ENCODE assay signal across 20 cellular contexts in the genomic region with DNA sequence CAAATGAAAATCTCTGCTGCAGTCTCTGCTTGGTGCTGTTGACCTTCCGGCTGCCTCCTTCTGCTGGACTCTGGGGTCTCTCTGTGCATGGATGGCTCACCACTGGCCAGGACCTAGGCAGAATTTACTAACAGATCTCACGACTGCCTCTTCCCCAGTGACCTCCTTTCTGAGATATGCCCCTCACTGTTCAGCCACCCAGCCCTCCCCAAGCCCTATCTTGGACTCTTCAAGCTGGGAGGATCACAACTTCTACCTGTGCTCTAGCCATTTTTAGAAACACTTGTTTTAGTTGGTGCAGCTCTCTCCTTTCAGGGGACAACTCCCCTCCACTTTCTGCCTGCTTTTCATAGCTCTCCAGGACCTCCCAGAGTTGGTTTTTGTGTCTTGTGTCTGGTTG. TPM values are rescaled to one million over a fixed set of nuclear protein-coding genes. Genes with fewer than 3 reads are reported as not detected.
A peak's percentile ranks its signal among the peaks of the same experiment; 100 is the strongest.
DNase-seq lines count a peak whose midpoint lies in the region; ATAC-seq, FAIRE-seq and TF ChIP-seq lines count a peak whose summit lies in the region.
"Had no signal": no experiment of that assay in that cellular context is flagged by ENCODE, and none has a peak within 500 bp of the region (broad histone marks: within the 10 kb centered on the region; RNA-seq: fewer than 3 reads in every experiment).

No MANE protein-coding gene starts in this region.

- no peaks in the 10 kb centered on the region for H3K27me3 ChIP-seq in BLaER1 treated with 17β-estradiol and CSF1 and Interleukin-3, amounts not matched to agents 10 nM and 100 nM
- H3K27me3 ChIP-seq in Loucy (ENCODE audit: insufficient read depth, low read length, poor library complexity, severe bottlenecking): no peaks in the 10 kb centered on the region
- H3K27me3 ChIP-seq in osteoblast (ENCODE audit: insufficient read depth, low read length): no peaks in the 10 kb centered on the region

- H3K27ac ChIP-seq in BLaER1 treated with 17β-estradiol and CSF1 and Interleukin-3, amounts not matched to agents 10 nM and 100 nM: peak overlapping the region in 4 of 11 experiments; percentile 7 to 100 (median 12); a peak in 4 of 22 replicates
- no peak overlapping the region for H3K27ac ChIP-seq in kidney (ENCODE audit: low read depth in 2 of 2, low read length in 2 of 2)
- no peak overlapping the region for H3K27ac ChIP-seq in osteoblast (ENCODE audit: low read depth, low read length)
- H3K27ac ChIP-seq: GM23248 had no signal

- H3K4me1 ChIP-seq in BLaER1 treated with 17β-estradiol and CSF1 and Interleukin-3, amounts not matched to agents 10 nM and 100 nM: peaks cover 63 to 99% (median 91%) of the 10 kb centered on the region in 10 experiments
- H3K4me1 ChIP-seq in Loucy (ENCODE audit: insufficient read depth, low read length, poor library complexity, severe bottlenecking) (peaks cover 85% of the 10 kb centered on the region), kidney (ENCODE audit: control insufficient read depth in 1 of 2, insufficient read depth in 1 of 2, low read depth in 1 of 2, low read length in 2 of 2) (peaks cover 0 to under 1% of the 10 kb centered on the region in 2 donors), osteoblast (ENCODE audit: insufficient read depth, low read length) (peaks cover 4% of the 10 kb centered on the region)

- H3K9ac ChIP-seq in BLaER1 treated with 17β-estradiol and CSF1 and Interleukin-3, amounts not matched to agents 10 nM and 100 nM: peak overlapping the region in 5 of 11 experiments; percentile 30 to 92 (median 88); a peak in 10 of 22 replicates
- H3K9ac ChIP-seq in Loucy (ENCODE audit: low read depth, low read length, poor library complexity, severe bottlenecking): peak overlapping the region; percentile 30
- no peak overlapping the region for H3K9ac ChIP-seq in kidney (ENCODE audit: low read length in 2 of 2)
- H3K9ac ChIP-seq: GM23248 had no signal

- DNase-seq in kidney (peak; percentile 22), osteoblast (ENCODE audit: insufficient read length, low spot score, missing footprints) (peak; percentile 54), G401 (ENCODE audit: low spot score) (no peak), glomerular visceral epithelial cell (ENCODE audit: extremely low spot score) (no peak)
- DNase-seq: ACHN; AML-193; Calu3; CD4-positive, alpha-beta memory T cell; GM23248; MV-4-11; NCI-H2029; NCI-H510A treated with DMSO at 0.1 percent for 48 hours had no signal

- H3F3A ChIP-seq in Loucy (ENCODE audit: low read depth): no peaks in the 10 kb centered on the region

- no peak for FAIRE-seq in kidney (lab: Jason Lieb, UNC)
- FAIRE-seq: G401.6, K562 had no signal

- no peak for ATAC-seq in GM18502 (IDR thresholded peaks at IDR 0.05; ENCODE audit: poor library complexity, unreplicated experiment)
- no peak for ATAC-seq in GM18858 (IDR thresholded peaks at IDR 0.05; ENCODE audit: unreplicated experiment)
- ATAC-seq: HCT116, K562, Panc1 had no signal

- H3K4me3 ChIP-seq in BLaER1 treated with 17β-estradiol and CSF1 and Interleukin-3, amounts not matched to agents 10 nM and 100 nM: peak overlapping the region in 2 of 10 experiments; percentile 5 to 31; a peak in 1 of 20 replicates
- H3K4me3 ChIP-seq in Loucy (ENCODE audit: low read length, poor library complexity, severe bottlenecking) (peak overlapping the region; percentile 61), kidney (ENCODE audit: low read length in 2 of 2) (no peak overlapping the region), osteoblast (ENCODE audit: insufficient read depth, low read length) (no peak overlapping the region)
- H3K4me3 ChIP-seq: GM23248, K562 had no signal

- H3K79me2 ChIP-seq in Loucy (ENCODE audit: insufficient read depth, low read length) (peaks cover 96% of the 10 kb centered on the region), osteoblast (ENCODE audit: insufficient read depth, low read length) (peaks cover 74% of the 10 kb centered on the region)

- peaks cover 30 to 95% (median 85%) of the 10 kb centered on the region in 11 experiments; a peak in 20 of 22 replicates for H4K20me1 ChIP-seq in BLaER1 treated with 17β-estradiol and CSF1 and Interleukin-3, amounts not matched to agents 10 nM and 100 nM
- H4K20me1 ChIP-seq in Loucy (ENCODE audit: insufficient read depth, low read length, poor library complexity, severe bottlenecking) (peaks cover 82% of the 10 kb centered on the region), osteoblast (ENCODE audit: insufficient read depth, low read length) (peaks cover 33% of the 10 kb centered on the region)

- peak overlapping the region; percentile 62 to 100 (median 94) for H3K4me2 ChIP-seq in BLaER1 treated with 17β-estradiol and CSF1 and Interleukin-3, amounts not matched to agents 10 nM and 100 nM
- H3K4me2 ChIP-seq in Loucy (ENCODE audit: low read depth, low read length, poor library complexity, severe bottlenecking) (peak overlapping the region; percentile 99), osteoblast (ENCODE audit: insufficient read depth, low read length) (no peak overlapping the region)

- TF ChIP-seq CTCF in Loucy (conservative IDR thresholded peaks at IDR 0.05; ENCODE audit: low read length): no peak
- no peak for TF ChIP-seq CTCF in kidney (IDR thresholded peaks at IDR 0.05; ENCODE audit: borderline replicate concordance, extremely low read depth, insufficient read depth)
- TF ChIP-seq CTCF in osteoblast (IDR thresholded peaks at IDR 0.05; ENCODE audit: extremely low read depth, low read depth, low read length): no peak

- intact Hi-C loops in kidney (cut with DNase I): no loop called here

- peaks cover 0 to 27% (median 18%) of the 10 kb centered on the region in 11 experiments; a peak in 17 of 22 replicates for H3K9me3 ChIP-seq in BLaER1 treated with 17β-estradiol and CSF1 and Interleukin-3, amounts not matched to agents 10 nM and 100 nM (replicated peaks in 1 of 11)
- H3K9me3 ChIP-seq in Loucy (ENCODE audit: insufficient read depth, low read depth, low read length) (no peaks in the 10 kb centered on the region), kidney (ENCODE audit: control insufficient read depth in 1 of 2, low read length in 2 of 2) (no peaks in the 10 kb centered on the region), osteoblast (ENCODE audit: low read depth, low read length) (no peaks in the 10 kb centered on the region)

- H3K36me3 ChIP-seq in BLaER1 treated with 17β-estradiol and CSF1 and Interleukin-3, amounts not matched to agents 10 nM and 100 nM: peaks cover 0 to 30% (median 21%) of the 10 kb centered on the region in 11 experiments; a peak in 16 of 22 replicates
- H3K36me3 ChIP-seq in Loucy (ENCODE audit: insufficient read depth, low read length) (no peaks in the 10 kb centered on the region), kidney (ENCODE audit: control insufficient read depth in 1 of 2, insufficient read depth in 2 of 2, low read length in 2 of 2) (no peaks in the 10 kb centered on the region), osteoblast (ENCODE audit: insufficient read depth, low read length) (no peaks in the 10 kb centered on the region)

- in situ Hi-C loops in G401 (cut with HindIII; ENCODE audit: low sequenced_read_pairs): no loop called here

- no peak overlapping the region for H2AFZ ChIP-seq in Loucy (ENCODE audit: low read length)
- no peak overlapping the region for H2AFZ ChIP-seq in osteoblast (ENCODE audit: low read length)
- H2AFZ ChIP-seq: GM23248 had no signal

- no peaks in the 10 kb centered on the region for H3K9me2 ChIP-seq in Loucy (replicated peaks; ENCODE audit: low read depth, low read length)

RNA-seq across cellular contexts. Expression of a gene that starts 6.3 kb away (rescaled TPM):
- total RNA-seq in kidney (35.5 TPM), osteoblast (19.2 and 61.2 TPM in 2 replicates)
- polyA plus RNA-seq in kidney (ENCODE audit: insufficient read depth, low read depth, low replicate concordance): 18.0 TPM
- total RNA-seq in G401 (2014; rRNA removed; shearing (Covaris generic)): 12.3 and 14.4 TPM in 2 replicates

RNA-seq across cellular contexts. Expression of a gene that starts 50.2 kb away (rescaled TPM):
- 0.91 TPM for total RNA-seq in kidney
- not detected for polyA plus RNA-seq in kidney (ENCODE audit: insufficient read depth, low read depth, low replicate concordance)
- total RNA-seq in osteoblast: 0.59 and 0.72 TPM in 2 replicates
- total RNA-seq in G401 (2014; rRNA removed; shearing (Covaris generic)): 0.20 TPM in 1 of 2 replicates, not detected in the other
- total RNA-seq: GM23248 had no signal
- polyA plus RNA-seq: GM23248, K562 had no signal

Comparison
In these comparisons a context has a peak if more than half of its experiments do, and no peak if none do; other contexts are left out.
1. DNase-seq: peak in kidney (single experiment) and osteoblast (single experiment); none in G401 (single experiment) and glomerular visceral epithelial cell (single experiment).